Comparison of ENCODE assay signal across 8 cellular contexts in genomic region chr6:113970808-113971676, GRCh38. TPM values are rescaled to one million over a fixed set of nuclear protein-coding genes. Genes with fewer than 3 reads are reported as not detected.
DNase-seq lines count a peak whose midpoint lies in the region; ATAC-seq and TF ChIP-seq lines count a peak whose summit lies in the region.

HDAC2 (minus strand) TSS chr6:113971148; CDS start chr6:113970908, 240 bp downstream.

- in situ Hi-C loops in mammary epithelial cell (cut with MboI; ENCODE audit: low sequenced_read_pairs in 2 of 2): no loop called here

- H3K79me2 ChIP-seq in mammary epithelial cell (ENCODE audit: insufficient read depth, low read length): peaks cover 55% of the 10 kb centered on the region

- H3K36me3 ChIP-seq in A673 (ENCODE audit: insufficient read depth, low read length, poor library complexity, severe bottlenecking) (no peaks in the 10 kb centered on the region), WERI-Rb-1 (peaks cover 16% of the 10 kb centered on the region), mammary epithelial cell (ENCODE audit: insufficient read depth, low read length) (no peaks in the 10 kb centered on the region)

- H3K27me3 ChIP-seq in A673 (replicated peaks; ENCODE audit: insufficient read depth, low read depth, low read length, poor library complexity) (no peaks in the 10 kb centered on the region), WERI-Rb-1 (ENCODE audit: insufficient read depth, low read depth, severe bottlenecking) (no peaks in the 10 kb centered on the region), mammary epithelial cell (ENCODE audit: insufficient read depth, low read length) (no peaks in the 10 kb centered on the region)

- POLR2A ChIA-PET in A673 (lab: Charles Lee; ENCODE audit: low non-redundant PET): no interaction called here

- intact Hi-C loops in A673 (cut with micrococcal nuclease; ENCODE audit: unreplicated experiment): no loop called here
- intact Hi-C loops in mammary epithelial cell (cut with micrococcal nuclease): no loop called here

- H3K9me3 ChIP-seq in A673 (ENCODE audit: low read depth, low read length, poor library complexity, severe bottlenecking) (no peaks in the 10 kb centered on the region), WERI-Rb-1 (ENCODE audit: severe bottlenecking) (peaks cover 5% of the 10 kb centered on the region), mammary epithelial cell (replicated peaks; ENCODE audit: insufficient read depth, low read length) (no peaks in the 10 kb centered on the region)

- peak; percentile 90 for DNase-seq in A673 (ENCODE audit: low spot score)
- peak; percentile 86 for DNase-seq in NCI-H2171 treated with DMSO at 0.1 percent for 48 hours (lab: John Stamatoyannopoulos, UW)
- DNase-seq in WERI-Rb-1: peak; percentile 91
- peak; percentile 76 for DNase-seq in mammary epithelial cell
- DNase-seq in iPS-NIHi11 (ENCODE audit: low spot score): peak; percentile 91
- peak; percentile 49 for DNase-seq in smooth muscle cell of the brain vasculature (ENCODE audit: low read depth, low spot score)

- dilution Hi-C loops in mammary epithelial cell (cut with HindIII; ENCODE audit: low sequenced_read_pairs): no loop called here

- H3K4me3 ChIP-seq in A673 (ENCODE audit: low read depth, low read length, poor library complexity, severe bottlenecking) (peak within 1 kb of the TSS; percentile 81), WERI-Rb-1 (ENCODE audit: low read depth, low read length) (peak within 1 kb of the TSS; percentile 99), mammary epithelial cell (replicated peaks in 1 of 3; ENCODE audit: insufficient read depth in 1 of 3, low read depth in 2 of 3, low read length in 3 of 3) (peak within 1 kb of the TSS; percentile 68 to 97 (median 95))

- H3K4me1 ChIP-seq in A673 (ENCODE audit: insufficient read depth, low read length, poor library complexity, severe bottlenecking) (peaks cover 19% of the 10 kb centered on the region), mammary epithelial cell (ENCODE audit: insufficient read depth, low read length) (peaks cover 12% of the 10 kb centered on the region)

- BruUV-seq in A673 (replicated peaks; lab: Mats Ljungman, UMichigan) (no TSS peak), mammary epithelial cell (replicated peaks; lab: Mats Ljungman, UMichigan) (no TSS peak)

- peak within 1 kb of the TSS; percentile 93 for H3K4me2 ChIP-seq in mammary epithelial cell (ENCODE audit: insufficient read depth, low read depth, low read length)

- CTCF ChIA-PET in A673 (lab: Charles Lee): no interaction called here
- CTCF ChIA-PET in mammary epithelial cell (lab: Charles Lee; ENCODE audit: low non-redundant PET): interaction anchor here (0.7 kb wide), 1 partner anchor 333 kb away, joined by 9 read pairs; no protein-coding TSS in a partner anchor

- WGBS in mammary epithelial cell (ENCODE audit: low coverage, missing lambda C conversion rate): 2% methylated on average over 47 of the region's 82 CpGs

- H4K20me1 ChIP-seq in mammary epithelial cell (ENCODE audit: insufficient read depth, low read length): peaks cover 12% of the 10 kb centered on the region

- H3K27ac ChIP-seq in A673 (ENCODE audit: low read depth, low read length, poor library complexity, severe bottlenecking) (peak within 1 kb of the TSS; percentile 97), WERI-Rb-1 (peak within 1 kb of the TSS; percentile 98), mammary epithelial cell (ENCODE audit: insufficient read depth, low read depth, low read length) (peak within 1 kb of the TSS; percentile 83)

- TF ChIP-seq CTCF in A673 (conservative IDR thresholded peaks at IDR 0.05; ENCODE audit: low read depth, low read length) (no peak), WERI-Rb-1 (IDR thresholded peaks at IDR 0.05; ENCODE audit: low read depth, low read length) (0 out of 2 replicates have a peak, but pooled peaks have one; percentile 1), mammary epithelial cell (conservative IDR thresholded peaks at IDR 0.05 in 1 of 2, IDR thresholded peaks at IDR 0.05 in 1 of 2; ENCODE audit: extremely low read depth in 1 of 2, insufficient read depth in 1 of 2, low read depth in 1 of 2, low read length in 2 of 2) (no peak)

- peak within 1 kb of the TSS; percentile 89 for H3K9ac ChIP-seq in mammary epithelial cell (ENCODE audit: insufficient read depth, low read length)

- peak within 1 kb of the TSS; percentile 99 for H2AFZ ChIP-seq in mammary epithelial cell (ENCODE audit: low read depth, low read length)

- ATAC-seq in GM18520 (IDR thresholded peaks at IDR 0.05; ENCODE audit: unreplicated experiment): peak; percentile 83
- ATAC-seq in HG03064 (IDR thresholded peaks at IDR 0.05; ENCODE audit: low read depth, unreplicated experiment): peak; percentile 82

RNA-seq across cellular contexts. Expression of gene HDAC2, which starts in this region (rescaled TPM):
- total RNA-seq in A673 (2021): 257 and 266 TPM in 2 replicates
- total RNA-seq in mammary epithelial cell: 100 to 1,000 TPM in 1 of 2 donors, 10 to 100 TPM in 1; 56.7 to 105 TPM
- 120 TPM for polyA plus RNA-seq in mammary epithelial cell
- polyA minus RNA-seq in mammary epithelial cell: 83.4 TPM

Comparison
In these comparisons a context has a peak if more than half of its experiments do, and no peak if none do; other contexts are left out.
1. Peak in every context shown above with its lines: DNase-seq, ATAC-seq, H3K4me3 ChIP-seq and H3K27ac ChIP-seq.